Comparison of ENCODE assay signal across 14 cellular contexts in the genomic region with DNA sequence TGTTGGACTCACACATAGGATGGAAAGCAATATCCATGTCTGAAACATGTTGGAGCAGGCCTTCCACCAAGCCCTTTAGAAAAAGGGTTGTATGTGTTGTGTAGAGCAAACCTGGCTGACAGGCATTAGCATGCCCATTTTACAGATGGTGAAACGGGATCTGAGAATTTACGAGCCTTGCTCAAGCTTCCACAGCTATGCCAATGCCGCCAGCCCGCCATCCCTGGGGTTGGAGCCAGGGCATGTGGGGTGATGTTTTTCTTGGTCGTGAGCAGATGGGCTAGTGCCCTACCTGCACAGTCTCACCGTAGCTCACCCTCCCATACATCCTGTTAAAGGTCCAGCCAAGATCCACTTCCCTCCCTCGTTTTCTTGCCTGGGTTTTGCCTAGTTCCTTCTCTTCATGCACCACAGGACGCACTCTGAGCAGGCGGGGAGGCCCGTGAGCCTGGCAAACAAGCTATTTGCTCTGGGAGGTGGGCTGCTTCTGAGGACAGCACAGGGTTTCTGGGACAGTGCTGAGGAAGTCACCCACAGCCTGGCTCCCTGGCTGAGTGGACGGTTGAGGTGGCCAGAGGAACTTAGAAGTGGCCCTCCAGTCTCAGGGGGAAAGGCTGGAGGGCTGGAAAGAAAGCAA.
A peak's percentile ranks its signal among the peaks of the same experiment; 100 is the strongest.
DNase-seq lines count a peak whose midpoint lies in the region; ATAC-seq and TF ChIP-seq lines count a peak whose summit lies in the region.
"Had no signal": no experiment of that assay in that cellular context is flagged by ENCODE, and none has a peak within 500 bp of the region (broad histone marks: within the 10 kb centered on the region; RNA-seq: fewer than 3 reads in every experiment).

No MANE protein-coding gene starts in this region.

- no peak for TF ChIP-seq RAD21 in SK-N-SH (IDR thresholded peaks at IDR 0.05; ENCODE audit: low read length)

- H3K9me3 Mint-ChIP-seq in activated T-cell treated with anti-CD3 and anti-CD28 coated beads, Interleukin-2, amount 50 U/mL, for 24 hours = peaks cover 4% of the 10 kb centered on the region

- no peak for TF ChIP-seq POLR2A in uterus (IDR thresholded peaks at IDR 0.05)

- ATAC-seq in SK-N-SH treated with all-trans-retinoic acid at 6 μM for 48 hours (no peak), omental fat pad (ENCODE audit: low FRiP score) (peak; percentile 1)

- WGBS in SK-N-SH (ENCODE audit: low lambda C conversion rate) = 86% methylated on average over 10 of the region's 11 CpGs

- no peaks in the 10 kb centered on the region for H3K27me3 Mint-ChIP-seq in activated T-cell treated with anti-CD3 and anti-CD28 coated beads, Interleukin-2, amount 50 U/mL, for 24 hours

- no peaks in the 10 kb centered on the region for H3K9me3 ChIP-seq in SK-N-SH
- no peaks in the 10 kb centered on the region for H3K9me3 ChIP-seq in uterus

- H3K27me3 ChIP-seq in SK-N-SH (ENCODE audit: insufficient read depth) = no peaks in the 10 kb centered on the region
- H3K27me3 ChIP-seq in uterus = no peaks in the 10 kb centered on the region

- CTCF ChIA-PET in SK-N-SH (lab: Yijun Ruan, JAX) = interaction anchor here (0.6 to 1.8 kb wide), 2 partner anchors 24 to 124 kb away, joined by 3 to 8 read pairs; no protein-coding TSS in a partner anchor

- DNase-seq in SK-N-SH (no peak), epithelial cell of prostate (ENCODE audit: low read depth, low spot score) (no peak), omental fat pad (ENCODE audit: low spot score) (no peak), uterus (no peak), NCI-H526 treated with DMSO at 0.1 percent for 48 hours (lab: John Stamatoyannopoulos, UW) (no peak)
- DNase-seq in activated effector memory CD4-positive, alpha-beta T cell treated with anti-CD3 and anti-CD28 coated beads, Interleukin-2, amount 50 U/mL, for 16 hours = no peak
- DNase-seq in activated T-cell treated with anti-CD3 and anti-CD28 coated beads, Interleukin-2, amount 50 U/mL, for 24 hours = no peak
- DNase-seq: activated T-cell treated with anti-CD3 and anti-CD28 coated beads, Interleukin-2, amount 50 U/mL, for 48 hours; central memory CD4-positive, alpha-beta T cell; KG1; NCI-H2227 treated with DMSO at 0.1 percent for 48 hours had no signal

- no peak overlapping the region for H3K4me3 ChIP-seq in SK-N-SH (ENCODE audit: low read depth in 2 of 2, low read length in 1 of 2)
- no peak overlapping the region for H3K4me3 ChIP-seq in uterus
- H3K4me3 ChIP-seq: lung had no signal

- H3K27ac Mint-ChIP-seq in activated T-cell treated with anti-CD3 and anti-CD28 coated beads, Interleukin-2, amount 50 U/mL, for 24 hours = no peak overlapping the region
- H3K27ac Mint-ChIP-seq: WTC11 had no signal

- no peaks in the 10 kb centered on the region for H3K79me2 ChIP-seq in SK-N-SH (ENCODE audit: insufficient read depth)

- H3K4me1 ChIP-seq in SK-N-SH (ENCODE audit: control insufficient read depth in 1 of 2, insufficient read depth in 2 of 2, low read depth in 1 of 2, low read length in 1 of 2) (peaks cover 31 to 58% of the 10 kb centered on the region in 2 experiments), uterus (peaks cover 7 to 14% of the 10 kb centered on the region in 2 donors)

- H3K9ac ChIP-seq in SK-N-SH = peak overlapping the region; percentile 57; the same call in 1 of the 2 replicates

- H3K36me3 Mint-ChIP-seq in activated T-cell treated with anti-CD3 and anti-CD28 coated beads, Interleukin-2, amount 50 U/mL, for 24 hours (ENCODE audit: low read depth) = no peaks in the 10 kb centered on the region

- no peak for TF ChIP-seq EP300 in SK-N-SH (IDR thresholded peaks at IDR 0.05; ENCODE audit: borderline replicate concordance in 1 of 2, low read depth in 1 of 2, low read length in 1 of 2)

- peaks cover 7% of the 10 kb centered on the region for H3K4me1 Mint-ChIP-seq in activated T-cell treated with anti-CD3 and anti-CD28 coated beads, Interleukin-2, amount 50 U/mL, for 24 hours (ENCODE audit: low read depth)

- peak overlapping the region; percentile 75; the same call in 1 of the 2 replicates for H3K4me2 ChIP-seq in SK-N-SH

- peak overlapping the region; percentile 81 to 93 for H3K27ac ChIP-seq in SK-N-SH (ENCODE audit: low read depth in 2 of 2, low read length in 1 of 2)
- H3K27ac ChIP-seq in epithelial cell of prostate = peak overlapping the region; percentile 84
- peak overlapping the region; percentile 59 to 76 for H3K27ac ChIP-seq in uterus

- H3K36me3 ChIP-seq in SK-N-SH (replicated peaks in 1 of 2; ENCODE audit: control insufficient read depth in 1 of 2, insufficient read depth in 2 of 2, low read length in 1 of 2) (no peaks in the 10 kb centered on the region), uterus (no peaks in the 10 kb centered on the region)

- H2AFZ ChIP-seq in SK-N-SH (ENCODE audit: low read depth) = peak overlapping the region; percentile 50; the same call in 1 of the 2 replicates

- no peak overlapping the region for H3K4me3 Mint-ChIP-seq in activated T-cell treated with anti-CD3 and anti-CD28 coated beads, Interleukin-2, amount 50 U/mL, for 24 hours
- H3K4me3 Mint-ChIP-seq: WTC11 had no signal

- intact Hi-C loops in uterus (cut with DNase I; ENCODE audit: low total_unique reads) = no loop called here

- H3F3A ChIP-seq in SK-N-SH (replicated peaks; ENCODE audit: insufficient read depth) = peaks cover 6% of the 10 kb centered on the region

- no peaks in the 10 kb centered on the region for H4K20me1 ChIP-seq in SK-N-SH (ENCODE audit: insufficient read depth)

- TF ChIP-seq CTCF in SK-N-SH (IDR thresholded peaks at IDR 0.05) = no peak
- TF ChIP-seq CTCF in omental fat pad (IDR thresholded peaks at IDR 0.05) = no peak
- no peak for TF ChIP-seq CTCF in uterus (IDR thresholded peaks at IDR 0.05)

- H3K9me2 ChIP-seq in SK-N-SH = no peaks in the 10 kb centered on the region

- POLR2A ChIA-PET in SK-N-SH (lab: Yijun Ruan, JAX) = no interaction called here

TF ChIP-seq in SK-N-SH, 30 proteins besides CTCF, POLR2A, EP300 and RAD21 (continues in another document):
- TF ChIP-seq MXI1 (IDR thresholded peaks at IDR 0.05; ENCODE audit: low read depth, low read length) (no peak), ELF1 (IDR thresholded peaks at IDR 0.05) (no peak), GATA2 (CRISPR knock-in tag; IDR thresholded peaks at IDR 0.05) (no peak), NFIC (IDR thresholded peaks at IDR 0.05; ENCODE audit: borderline replicate concordance) (no peak)
- TF ChIP-seq, protein P1, sequence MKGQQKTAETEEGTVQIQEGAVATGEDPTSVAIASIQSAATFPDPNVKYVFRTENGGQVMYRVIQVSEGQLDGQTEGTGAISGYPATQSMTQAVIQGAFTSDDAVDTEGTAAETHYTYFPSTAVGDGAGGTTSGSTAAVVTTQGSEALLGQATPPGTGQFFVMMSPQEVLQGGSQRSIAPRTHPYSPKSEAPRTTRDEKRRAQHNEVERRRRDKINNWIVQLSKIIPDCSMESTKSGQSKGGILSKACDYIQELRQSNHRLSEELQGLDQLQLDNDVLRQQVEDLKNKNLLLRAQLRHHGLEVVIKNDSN (IDR thresholded peaks at IDR 0.05; ENCODE audit: borderline replicate concordance, low read depth) = no peak
- TF ChIP-seq, protein P2, sequence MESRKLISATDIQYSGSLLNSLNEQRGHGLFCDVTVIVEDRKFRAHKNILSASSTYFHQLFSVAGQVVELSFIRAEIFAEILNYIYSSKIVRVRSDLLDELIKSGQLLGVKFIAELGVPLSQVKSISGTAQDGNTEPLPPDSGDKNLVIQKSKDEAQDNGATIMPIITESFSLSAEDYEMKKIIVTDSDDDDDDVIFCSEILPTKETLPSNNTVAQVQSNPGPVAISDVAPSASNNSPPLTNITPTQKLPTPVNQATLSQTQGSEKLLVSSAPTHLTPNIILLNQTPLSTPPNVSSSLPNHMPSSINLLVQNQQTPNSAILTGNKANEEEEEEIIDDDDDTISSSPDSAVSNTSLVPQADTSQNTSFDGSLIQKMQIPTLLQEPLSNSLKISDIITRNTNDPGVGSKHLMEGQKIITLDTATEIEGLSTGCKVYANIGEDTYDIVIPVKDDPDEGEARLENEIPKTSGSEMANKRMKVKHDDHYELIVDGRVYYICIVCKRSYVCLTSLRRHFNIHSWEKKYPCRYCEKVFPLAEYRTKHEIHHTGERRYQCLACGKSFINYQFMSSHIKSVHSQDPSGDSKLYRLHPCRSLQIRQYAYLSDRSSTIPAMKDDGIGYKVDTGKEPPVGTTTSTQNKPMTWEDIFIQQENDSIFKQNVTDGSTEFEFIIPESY (IDR thresholded peaks at IDR 0.05; ENCODE audit: borderline replicate concordance, low read depth) = no peak

TF ChIP-seq in SK-N-SH treated with all-trans-retinoic acid at 6 μM for 48 hours, 23 proteins besides CTCF, POLR2A, EP300 and RAD21 (continues in another document):
- TF ChIP-seq PPARA (CRISPR knock-in tag; IDR thresholded peaks at IDR 0.05; ENCODE audit: borderline replicate concordance) (no peak), ISL1 (CRISPR knock-in tag; IDR thresholded peaks at IDR 0.05) (no peak), TOX (CRISPR knock-in tag; IDR thresholded peaks at IDR 0.05; ENCODE audit: borderline replicate concordance) (no peak)
- TF ChIP-seq, protein P3, sequence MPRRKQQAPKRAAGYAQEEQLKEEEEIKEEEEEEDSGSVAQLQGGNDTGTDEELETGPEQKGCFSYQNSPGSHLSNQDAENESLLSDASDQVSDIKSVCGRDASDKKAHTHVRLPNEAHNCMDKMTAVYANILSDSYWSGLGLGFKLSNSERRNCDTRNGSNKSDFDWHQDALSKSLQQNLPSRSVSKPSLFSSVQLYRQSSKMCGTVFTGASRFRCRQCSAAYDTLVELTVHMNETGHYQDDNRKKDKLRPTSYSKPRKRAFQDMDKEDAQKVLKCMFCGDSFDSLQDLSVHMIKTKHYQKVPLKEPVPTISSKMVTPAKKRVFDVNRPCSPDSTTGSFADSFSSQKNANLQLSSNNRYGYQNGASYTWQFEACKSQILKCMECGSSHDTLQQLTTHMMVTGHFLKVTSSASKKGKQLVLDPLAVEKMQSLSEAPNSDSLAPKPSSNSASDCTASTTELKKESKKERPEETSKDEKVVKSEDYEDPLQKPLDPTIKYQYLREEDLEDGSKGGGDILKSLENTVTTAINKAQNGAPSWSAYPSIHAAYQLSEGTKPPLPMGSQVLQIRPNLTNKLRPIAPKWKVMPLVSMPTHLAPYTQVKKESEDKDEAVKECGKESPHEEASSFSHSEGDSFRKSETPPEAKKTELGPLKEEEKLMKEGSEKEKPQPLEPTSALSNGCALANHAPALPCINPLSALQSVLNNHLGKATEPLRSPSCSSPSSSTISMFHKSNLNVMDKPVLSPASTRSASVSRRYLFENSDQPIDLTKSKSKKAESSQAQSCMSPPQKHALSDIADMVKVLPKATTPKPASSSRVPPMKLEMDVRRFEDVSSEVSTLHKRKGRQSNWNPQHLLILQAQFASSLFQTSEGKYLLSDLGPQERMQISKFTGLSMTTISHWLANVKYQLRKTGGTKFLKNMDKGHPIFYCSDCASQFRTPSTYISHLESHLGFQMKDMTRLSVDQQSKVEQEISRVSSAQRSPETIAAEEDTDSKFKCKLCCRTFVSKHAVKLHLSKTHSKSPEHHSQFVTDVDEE (CRISPR knock-in tag; IDR thresholded peaks at IDR 0.05) = no peak
